In genomic region chr7:31735991-31736982, GRCh38 we compare ENCODE assay signal across 8 cellular contexts. TPM values are rescaled to one million over a fixed set of nuclear protein-coding genes. Genes with fewer than 3 reads are reported as not detected.
DNase-seq lines count a peak whose midpoint lies in the region; ATAC-seq, FAIRE-seq and TF ChIP-seq lines count a peak whose summit lies in the region.

No MANE protein-coding gene starts in this region.

- no peak overlapping the region for H3K27ac Mint-ChIP-seq in type B pancreatic cell

- peaks cover 19% of the 10 kb centered on the region for H3K27me3 Mint-ChIP-seq in type B pancreatic cell

- H3K4me2 ChIP-seq in OCI-LY7 (ENCODE audit: low read length) (no peak overlapping the region), HepG2 (ENCODE audit: low read depth, low read length) (no peak overlapping the region)

- no peak overlapping the region for H3K4me3 Mint-ChIP-seq in type B pancreatic cell

- BruUV-seq in OCI-LY7 (replicated peaks; lab: Mats Ljungman, UMichigan) (no TSS peak), HepG2 (replicated peaks; lab: Mats Ljungman, UMichigan) (no TSS peak)

- no peak for TF ChIP-seq EP300 in HepG2 (IDR thresholded peaks at IDR 0.05; ENCODE audit: low read depth in 2 of 2, low read length in 2 of 2)
- TF ChIP-seq EP300 in HepG2 (CRISPR knock-in tag; IDR thresholded peaks at IDR 0.05; ENCODE audit: borderline replicate concordance), result no peak

- no peaks in the 10 kb centered on the region for H3K4me1 Mint-ChIP-seq in type B pancreatic cell (ENCODE audit: unreplicated experiment)

- no peaks in the 10 kb centered on the region for H3K36me3 ChIP-seq in OCI-LY7 (ENCODE audit: insufficient read depth, low read length)
- H3K36me3 ChIP-seq in colonic mucosa, result no peaks in the 10 kb centered on the region
- no peaks in the 10 kb centered on the region for H3K36me3 ChIP-seq in HepG2 (replicated peaks in 1 of 2; ENCODE audit: control insufficient read depth in 1 of 2, insufficient read depth in 2 of 2, low read length in 2 of 2)

- H3K9ac ChIP-seq in colonic mucosa (ENCODE audit: low read depth in 2 of 2, low read length in 2 of 2) (no peak overlapping the region), HepG2 (ENCODE audit: insufficient read depth, low read depth, low read length) (no peak overlapping the region)

- 31% methylated on average over 11 of the region's 11 CpGs for WGBS in HepG2 (ENCODE audit: low lambda C conversion rate)

- no peak overlapping the region for H3K27ac ChIP-seq in OCI-LY7 (ENCODE audit: low read depth, low read length, poor library complexity, severe bottlenecking)
- no peak overlapping the region for H3K27ac ChIP-seq in colonic mucosa
- no peak overlapping the region for H3K27ac ChIP-seq in HepG2 (ENCODE audit: extremely low read length, insufficient read depth, low read length)

- ATAC-seq in HepG2 (peak; percentile 90), HG03045 (IDR thresholded peaks at IDR 0.05; ENCODE audit: unreplicated experiment) (no peak)

- no peaks in the 10 kb centered on the region for H4K20me1 ChIP-seq in OCI-LY7 (ENCODE audit: insufficient read depth, low read length)
- no peaks in the 10 kb centered on the region for H4K20me1 ChIP-seq in HepG2 (ENCODE audit: insufficient read depth, low read length)

- no peak overlapping the region for H3K4me3 ChIP-seq in OCI-LY7 (ENCODE audit: low read depth, low read length, poor library complexity, severe bottlenecking)
- H3K4me3 ChIP-seq in colonic mucosa, result no peak overlapping the region
- H3K4me3 ChIP-seq in HepG2 (replicated peaks in 1 of 3; ENCODE audit: insufficient read depth in 1 of 3, low read depth in 2 of 3, low read length in 3 of 3), result no peak overlapping the region

- FAIRE-seq in HepG2 (lab: Jason Lieb, UNC), result peak; percentile 89

- peak; percentile 88 for TF ChIP-seq CTCF in GM12873 (IDR thresholded peaks at IDR 0.05; ENCODE audit: insufficient read depth, low read depth, low read length, missing control alignments)
- TF ChIP-seq CTCF in LNCAP (IDR thresholded peaks at IDR 0.05), result peak; percentile 88
- peak; percentile 82 for TF ChIP-seq CTCF in OCI-LY7 (conservative IDR thresholded peaks at IDR 0.05; ENCODE audit: low read length)
- peak; percentile 74 for TF ChIP-seq CTCF in colonic mucosa (IDR thresholded peaks at IDR 0.05)
- peak; percentile 87 for TF ChIP-seq CTCF in HepG2 (CRISPR knock-in tag; IDR thresholded peaks at IDR 0.05)
- peak; percentile 94 for TF ChIP-seq CTCF in type B pancreatic cell (conservative IDR thresholded peaks at IDR 0.05)

- H3K4me1 ChIP-seq in OCI-LY7 (ENCODE audit: insufficient read depth, low read length, poor library complexity, severe bottlenecking), result no peaks in the 10 kb centered on the region
- H3K4me1 ChIP-seq in colonic mucosa, result no peaks in the 10 kb centered on the region
- H3K4me1 ChIP-seq in HepG2 (ENCODE audit: insufficient read depth, low read length), result no peaks in the 10 kb centered on the region

- intact Hi-C loops in OCI-LY7 (cut with micrococcal nuclease; ENCODE audit: unreplicated experiment) (loop anchor here (1.0 to 10.0 kb wide), 2 partner anchors 293 to 361 kb away; no protein-coding TSS in a partner anchor), colonic mucosa (cut with DNase I) (loop anchor here (2.0 to 10.0 kb wide), 2 partner anchors 291 to 601 kb away; no protein-coding TSS in a partner anchor), HepG2 (cut with micrococcal nuclease; ENCODE audit: unreplicated experiment) (loop anchor here (1.0 to 5.0 kb wide), 4 partner anchors 88 to 604 kb away; no protein-coding TSS in a partner anchor)

- H2AFZ ChIP-seq in OCI-LY7 (ENCODE audit: low read length) (no peak overlapping the region), HepG2 (ENCODE audit: low read length) (no peak overlapping the region)

- DNase-seq in AG08396 (ENCODE audit: low spot score) (peak; percentile 65), OCI-LY7 (ENCODE audit: low spot score) (peak; percentile 30), colonic mucosa (peak; percentile 60), HepG2 (ENCODE audit: low spot score) (peak; percentile 52), type B pancreatic cell (ENCODE audit: extremely low spot score, unreplicated experiment) (peak; percentile 77)

- H3K9me3 ChIP-seq in OCI-LY7 (ENCODE audit: low read length) (no peaks in the 10 kb centered on the region), colonic mucosa (no peaks in the 10 kb centered on the region), HepG2 (ENCODE audit: low read length) (no peaks in the 10 kb centered on the region)

- H3K79me2 ChIP-seq in OCI-LY7 (ENCODE audit: insufficient read depth, low read depth, low read length), result no peaks in the 10 kb centered on the region
- H3K79me2 ChIP-seq in HepG2 (ENCODE audit: insufficient read depth, low read length), result no peaks in the 10 kb centered on the region

- H3K27me3 ChIP-seq in colonic mucosa, result no peaks in the 10 kb centered on the region
- H3K27me3 ChIP-seq in HepG2 (ENCODE audit: control insufficient read depth in 1 of 2, insufficient read depth in 2 of 2, low read length in 2 of 2), result 0 out of 5 replicates have a peak, but pooled peaks cover 0 to 5% of the 10 kb centered on the region in 2 experiments

- CTCF ChIA-PET in OCI-LY7 (lab: Charles Lee; ENCODE audit: unreplicated experiment) (no interaction called here), HepG2 (lab: Yijun Ruan, JAX; ENCODE audit: low intra/inter-chr PET ratio, low total read pairs) (interaction anchor here (1.1 to 1.2 kb wide), 3 partner anchors 88 to 602 kb away, joined by 3 to 5 read pairs (median 5); no protein-coding TSS in a partner anchor)

- H3K36me3 Mint-ChIP-seq in type B pancreatic cell, result no peaks in the 10 kb centered on the region

- in situ Hi-C loops in HepG2 (cut with HindIII; ENCODE audit: extremely low pct_ligation_motif_present, low pct_unique_long_range_greater_than_20kb), result loop anchor here (10.0 to 25.0 kb wide), 2 partner anchors 601 to 749 kb away; no protein-coding TSS in a partner anchor

- POLR2A ChIA-PET in OCI-LY7 (lab: Charles Lee), result interaction anchor here (0.5 kb wide), 1 partner anchor 12 kb away, joined by 5 read pairs; no protein-coding TSS in a partner anchor
- POLR2A ChIA-PET in HepG2 (lab: Yijun Ruan, JAX), result no interaction called here

- H3K9me2 ChIP-seq in OCI-LY7 (ENCODE audit: insufficient read depth, low read length), result no peaks in the 10 kb centered on the region

- TF ChIP-seq POLR2A in HepG2 (IDR thresholded peaks at IDR 0.05; ENCODE audit: insufficient read depth in 1 of 2, low read depth in 2 of 2, low read length in 2 of 2), result no peak

- TF ChIP-seq RAD21 in HepG2 (CRISPR knock-in tag; IDR thresholded peaks at IDR 0.05), result peak; percentile 56; the same call in 1 of the 2 replicates

- H3K9me3 Mint-ChIP-seq in type B pancreatic cell, result no peaks in the 10 kb centered on the region

TF ChIP-seq in HepG2, 621 proteins besides CTCF, POLR2A, EP300 and RAD21 (continues in another document):
- no peak for TF ChIP-seq ZSCAN21 (CRISPR knock-in tag; IDR thresholded peaks at IDR 0.05; ENCODE audit: borderline replicate concordance)
- peak; percentile 71 for TF ChIP-seq STAG1 (CRISPR knock-in tag; IDR thresholded peaks at IDR 0.05)
- no peak for TF ChIP-seq HMGXB4 (CRISPR knock-in tag; IDR thresholded peaks at IDR 0.05; ENCODE audit: borderline replicate concordance in 1 of 2, low read depth in 1 of 2)
- no peak for TF ChIP-seq ZNF816 (CRISPR knock-in tag; IDR thresholded peaks at IDR 0.05; ENCODE audit: borderline replicate concordance)

RNA-seq across cellular contexts. Expression of gene PPP1R17, which starts 49.3 kb away (rescaled TPM):
- not detected in 2 replicates for total RNA-seq in OCI-LY7 (2014; rRNA removed; shearing (Covaris generic))
- not detected in 2 replicates for total RNA-seq in OCI-LY7 (2022)
- total RNA-seq in colonic mucosa, result not detected
- total RNA-seq in HepG2 (2016; rRNA removed; fragmentation: Illumina TruSeq; extraction: Trizol), result not detected in 2 replicates
- total RNA-seq in HepG2 (2016; cell fraction: cytosol; rRNA removed; fragmentation: Illumina TruSeq; extraction: Trizol; ENCODE audit: low read depth), result not detected in 2 replicates
- total RNA-seq in HepG2 (2016; cell fraction: insoluble cytoplasmic fraction; rRNA removed; fragmentation: Illumina TruSeq; extraction: Trizol), result not detected in 2 replicates
- not detected in 2 replicates for total RNA-seq in HepG2 (2016; cell fraction: membrane; rRNA removed; fragmentation: Illumina TruSeq; extraction: Trizol)
- not detected in 2 replicates for total RNA-seq in HepG2 (2016; cell fraction: nucleus; rRNA removed; fragmentation: Illumina TruSeq; extraction: Trizol)
- polyA plus RNA-seq in HepG2 (2011; rRNA removed), result not detected in 2 replicates
- polyA plus RNA-seq in HepG2 (2011; cell fraction: cytosol; rRNA removed), result not detected in 2 replicates
- not detected in 2 replicates for polyA plus RNA-seq in HepG2 (2011; cell fraction: nucleus; rRNA removed)
- polyA plus RNA-seq in HepG2 (2012), result not detected in 2 replicates
- polyA plus RNA-seq in HepG2 (2016; cell fraction: cytosol; fragmentation: Illumina TruSeq; extraction: Trizol; ENCODE audit: low read depth), result not detected in 2 replicates
- polyA plus RNA-seq in HepG2 (2016; cell fraction: insoluble cytoplasmic fraction; fragmentation: Illumina TruSeq; extraction: Trizol; ENCODE audit: low read depth), result not detected in 2 replicates
- polyA plus RNA-seq in HepG2 (2016; cell fraction: membrane; fragmentation: Illumina TruSeq; extraction: Trizol; ENCODE audit: low read depth), result not detected in 2 replicates
- polyA plus RNA-seq in HepG2 (2016; cell fraction: nucleus; fragmentation: Illumina TruSeq; extraction: Trizol; ENCODE audit: insufficient read depth, low read depth), result not detected in 2 replicates
- polyA minus RNA-seq in HepG2 (2011; rRNA and poly(A)+ RNA removed; ENCODE audit: low replicate concordance), result not detected in 2 replicates
- polyA minus RNA-seq in HepG2 (2011; cell fraction: cytosol; rRNA and poly(A)+ RNA removed), result not detected in 2 replicates
- not detected in 2 replicates for polyA minus RNA-seq in HepG2 (2011; cell fraction: nucleus; rRNA and poly(A)+ RNA removed)
- total RNA-seq in type B pancreatic cell (ENCODE audit: low replicate concordance), result 3.9 and 4.5 TPM in 2 replicates
